Comparison of ENCODE assay signal across 14 cellular contexts in the genomic region with DNA sequence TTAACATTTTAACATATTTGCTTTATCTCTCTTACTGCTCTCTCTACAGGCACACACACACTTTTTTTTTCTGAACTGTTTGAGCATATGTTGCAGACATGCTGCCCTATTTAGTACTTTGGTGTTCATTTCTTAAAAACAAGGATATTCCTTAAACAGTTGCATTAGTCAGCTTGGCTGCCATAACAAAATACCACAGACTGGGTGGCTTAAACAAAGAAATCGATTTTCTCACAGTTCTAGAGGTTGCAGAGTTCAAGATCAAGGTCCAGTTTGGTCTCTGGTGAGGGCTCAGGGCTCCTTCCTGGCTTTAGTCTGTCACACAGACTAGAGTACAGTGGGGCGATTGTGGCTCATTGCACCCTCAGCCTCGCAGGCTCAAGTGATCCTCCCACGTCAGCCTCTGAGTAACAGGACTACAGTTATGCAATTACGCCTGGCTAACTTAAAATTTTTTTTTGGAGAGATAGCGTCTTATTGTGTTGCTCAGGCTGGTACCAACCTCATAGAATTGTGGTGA. TPM values are rescaled to one million over a fixed set of nuclear protein-coding genes. Genes with fewer than 3 reads are reported as not detected.
DNase-seq lines count a peak whose midpoint lies in the region; ATAC-seq and TF ChIP-seq lines count a peak whose summit lies in the region.
"Had no signal": no experiment of that assay in that cellular context is flagged by ENCODE, and none has a peak within 500 bp of the region (broad histone marks: within the 10 kb centered on the region; RNA-seq: fewer than 3 reads in every experiment).

No MANE protein-coding gene starts in this region.

- ATAC-seq in Panc1 (peak; percentile 48; the same call in 1 of the 2 replicates), GM19467 (IDR thresholded peaks at IDR 0.05; ENCODE audit: unreplicated experiment) (no peak), HG03135 (IDR thresholded peaks at IDR 0.05; ENCODE audit: unreplicated experiment) (no peak), HG03280 (IDR thresholded peaks at IDR 0.05; ENCODE audit: unreplicated experiment) (no peak)
- ATAC-seq: activated CD8-positive, alpha-beta T cell treated with anti-CD3 and anti-CD28 coated beads for 36 hours had no signal

- H3K4me1 ChIP-seq in Panc1 (ENCODE audit: control insufficient read depth, insufficient read depth, low read length) (peaks cover 7% of the 10 kb centered on the region), neutrophil (ENCODE audit: control insufficient read depth in 1 of 2, insufficient read depth in 1 of 2, low read depth in 1 of 2, low read length in 1 of 2) (peaks cover 38 to 39% of the 10 kb centered on the region in 2 experiments)

- no peak overlapping the region for H3K27ac ChIP-seq in Panc1 (ENCODE audit: low read length)
- H3K27ac ChIP-seq in neutrophil: peak overlapping the region; percentile 65
- H3K27ac ChIP-seq: BLaER1 had no signal

- BruUV-seq in Calu3 (replicated peaks; lab: Mats Ljungman, UMichigan): no TSS peak
- BruUV-seq in Panc1 (replicated peaks; lab: Mats Ljungman, UMichigan): no TSS peak

- POLR2A ChIA-PET in Panc1 (lab: Charles Lee): interaction anchor here (0.6 kb wide), 1 partner anchor 179 kb away, joined by 6 read pairs; no protein-coding TSS in a partner anchor

- no peaks in the 10 kb centered on the region for H3K27me3 Mint-ChIP-seq in Calu3 (ENCODE audit: unreplicated experiment)
- H3K27me3 Mint-ChIP-seq: activated CD8-positive, alpha-beta T cell treated with anti-CD3 and anti-CD28 coated beads for 36 hours had no signal

- H3K4me1 Mint-ChIP-seq in Calu3 (ENCODE audit: low read depth, unreplicated experiment): peaks cover 78% of the 10 kb centered on the region

- H3K27ac Mint-ChIP-seq in Calu3 (ENCODE audit: unreplicated experiment): peak overlapping the region; percentile 90
- H3K27ac Mint-ChIP-seq: activated CD8-positive, alpha-beta T cell treated with anti-CD3 and anti-CD28 coated beads for 36 hours had no signal

- CTCF ChIA-PET in Calu3 (lab: Charles Lee): interaction anchor here (0.6 kb wide), 1 partner anchor 118 kb away, joined by 4 read pairs; no protein-coding TSS in a partner anchor
- CTCF ChIA-PET in Panc1 (lab: Charles Lee): no interaction called here

- H3K4me3 ChIP-seq in Panc1 (ENCODE audit: low read depth in 2 of 2, low read length in 2 of 2) (no peak overlapping the region), neutrophil (ENCODE audit: low read depth in 1 of 2, low read length in 1 of 2) (no peak overlapping the region)
- H3K4me3 ChIP-seq: BLaER1 had no signal

- H3K4me3 Mint-ChIP-seq in Calu3 (ENCODE audit: low read depth, unreplicated experiment): peak overlapping the region; percentile 56
- H3K4me3 Mint-ChIP-seq: activated CD8-positive, alpha-beta T cell treated with anti-CD3 and anti-CD28 coated beads for 36 hours had no signal

- intact Hi-C loops in Calu3 (cut with micrococcal nuclease; ENCODE audit: unreplicated experiment): loop anchor here (2.0 kb wide), 1 partner anchor 46 kb away; the partner anchor contains the start of gene RPRD2
- intact Hi-C loops in Panc1 (cut with micrococcal nuclease; ENCODE audit: unreplicated experiment): no loop called here

- TF ChIP-seq CTCF in Calu3 (IDR thresholded peaks at IDR 0.05; ENCODE audit: unreplicated experiment): no peak
- no peak for TF ChIP-seq CTCF in Panc1 (IDR thresholded peaks at IDR 0.05)
- no peak for TF ChIP-seq CTCF in neutrophil (IDR thresholded peaks at IDR 0.05)

- H3K27me3 ChIP-seq in Panc1 (ENCODE audit: control insufficient read depth, insufficient read depth, low read length) (no peaks in the 10 kb centered on the region), neutrophil (no peaks in the 10 kb centered on the region)
- H3K27me3 ChIP-seq: BLaER1 had no signal

- in situ Hi-C loops in Panc1 (cut with HindIII; ENCODE audit: low pct_unique_long_range_greater_than_20kb, low sequenced_read_pairs): no loop called here

- DNase-seq in Calu3: peak; percentile 92
- no peak for DNase-seq in Panc1 (ENCODE audit: low read depth, low spot score)
- peak; percentile 30 for DNase-seq in fibroblast of peridontal ligament (ENCODE audit: extremely low read depth)
- no peak for DNase-seq in epidermal melanocyte (ENCODE audit: insufficient read length, low spot score)
- DNase-seq: activated CD8-positive, alpha-beta T cell treated with anti-CD3 and anti-CD28 coated beads for 36 hours; activated naive CD4-positive, alpha-beta T cell treated with anti-CD3 and anti-CD28 coated beads, Interleukin-2, amount 50 U/mL, for 16 hours; hippocampal formation; NCI-H1930; stimulated activated CD8-positive, alpha-beta memory T cell treated with anti-CD3 and anti-CD28 coated beads, Interleukin-4, amount 100 ng/mL, for 48 hours had no signal

- H3K9me3 ChIP-seq in Panc1 (ENCODE audit: control insufficient read depth, insufficient read depth, low read depth, low read length): no peaks in the 10 kb centered on the region
- no peaks in the 10 kb centered on the region for H3K9me3 ChIP-seq in neutrophil
- H3K9me3 ChIP-seq: BLaER1 had no signal

- H3K36me3 ChIP-seq in Panc1 (ENCODE audit: control insufficient read depth, insufficient read depth, low read length) (no peaks in the 10 kb centered on the region), neutrophil (no peaks in the 10 kb centered on the region)

- H3K9me3 Mint-ChIP-seq in Calu3 (ENCODE audit: low read depth, unreplicated experiment): no peaks in the 10 kb centered on the region
- H3K9me3 Mint-ChIP-seq: activated CD8-positive, alpha-beta T cell treated with anti-CD3 and anti-CD28 coated beads for 36 hours had no signal

- peaks cover 21% of the 10 kb centered on the region for H3K36me3 Mint-ChIP-seq in Calu3 (ENCODE audit: insufficient read depth, unreplicated experiment)

RNA-seq across cellular contexts. Expression of gene RPRD2, which starts 46.7 kb away (rescaled TPM):
- total RNA-seq in Calu3 (2022): 36.6 and 37.8 TPM in 2 replicates
- total RNA-seq in Panc1 (2021; ENCODE audit: unreplicated experiment): 28.3 TPM
- polyA plus RNA-seq in Panc1 (2012; ENCODE audit: insufficient read length): 15.4 TPM

Comparison
In these comparisons a context has a peak if more than half of its experiments do, and no peak if none do; other contexts are left out.
1. DNase-seq: peak in Calu3 (single experiment) and fibroblast of peridontal ligament (single experiment); none in Panc1 (single experiment) and epidermal melanocyte (single experiment).